Comparison of ENCODE assay signal across 8 cellular contexts in the genomic region with DNA sequence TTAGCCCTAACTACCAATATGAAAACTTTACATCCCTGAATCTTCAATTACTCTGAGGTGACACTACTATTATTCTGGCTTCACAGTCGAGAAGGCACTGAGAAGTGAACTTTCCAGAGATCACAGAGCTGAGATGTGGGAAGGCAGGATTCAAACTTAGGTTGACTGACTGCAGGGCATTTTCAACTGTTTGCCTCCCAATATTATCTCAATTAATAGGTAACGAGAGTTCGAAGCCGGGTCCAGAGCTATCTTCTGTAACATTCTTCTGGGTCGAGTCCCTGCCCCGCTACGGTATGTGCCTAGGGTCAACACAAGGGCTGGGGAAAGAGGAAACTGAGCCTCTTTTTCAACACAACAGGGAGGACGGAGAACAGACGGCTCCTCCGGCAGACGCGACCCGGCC. TPM values are rescaled to one million over a fixed set of nuclear protein-coding genes. Genes with fewer than 3 reads are reported as not detected.
DNase-seq lines count a peak whose midpoint lies in the region; ATAC-seq, FAIRE-seq and TF ChIP-seq lines count a peak whose summit lies in the region.

No MANE protein-coding gene starts in this region.

- no peaks in the 10 kb centered on the region for H3K27me3 ChIP-seq in MG63
- peaks cover 7% of the 10 kb centered on the region for H3K27me3 ChIP-seq in endodermal cell (ENCODE audit: control insufficient read depth, insufficient read depth, low read length, poor library complexity, severe bottlenecking)
- no peaks in the 10 kb centered on the region for H3K27me3 ChIP-seq in pancreas

- DNase-seq in MG63: no peak
- no peak for DNase-seq in endodermal cell
- DNase-seq in pancreas: no peak
- DNase-seq in NCI-H2029 treated with DMSO at 0.1 percent for 48 hours (lab: John Stamatoyannopoulos, UW): no peak
- no peak for DNase-seq in NCI-H187 (lab: John Stamatoyannopoulos, UW)
- no peak for DNase-seq in activated CD8-positive, alpha-beta memory T cell treated with anti-CD3 and anti-CD28 coated beads for 24 hours

- H3K9me3 ChIP-seq in MG63 (no peaks in the 10 kb centered on the region), endodermal cell (ENCODE audit: control insufficient read depth, low read length) (peaks cover 28% of the 10 kb centered on the region), pancreas (no peaks in the 10 kb centered on the region)

- H3K9me3 Mint-ChIP-seq in endodermal cell: peaks cover 20% of the 10 kb centered on the region

- peaks cover 29% of the 10 kb centered on the region for H3K27me3 Mint-ChIP-seq in endodermal cell (ENCODE audit: insufficient read depth)

- peaks cover 8% of the 10 kb centered on the region for H3K36me3 Mint-ChIP-seq in endodermal cell (ENCODE audit: low read depth)

- peak overlapping the region; percentile 99 for H3K27ac Mint-ChIP-seq in endodermal cell

- peaks cover 14% of the 10 kb centered on the region for H3K36me3 ChIP-seq in MG63
- no peaks in the 10 kb centered on the region for H3K36me3 ChIP-seq in endodermal cell (ENCODE audit: control insufficient read depth, insufficient read depth, low read length)
- H3K36me3 ChIP-seq in pancreas: no peaks in the 10 kb centered on the region

- H3K4me3 ChIP-seq in MG63: peak overlapping the region; percentile 99
- peak overlapping the region; percentile 86 for H3K4me3 ChIP-seq in endodermal cell (ENCODE audit: low read length)
- H3K4me3 ChIP-seq in pancreas: peak overlapping the region; percentile 64 to 88 (median 74)

- no peak for FAIRE-seq in pancreas (lab: Jason Lieb, UNC)

- H3K4me1 Mint-ChIP-seq in endodermal cell: peaks cover 8% of the 10 kb centered on the region

- ATAC-seq in GM18517 (IDR thresholded peaks at IDR 0.05; ENCODE audit: unreplicated experiment): peak; percentile 9
- peak; percentile 27 to 47 (median 34) for ATAC-seq in pancreas
- no peak for ATAC-seq in HG03135 (IDR thresholded peaks at IDR 0.05; ENCODE audit: unreplicated experiment)

- 4 to 5% methylated on average over 6 to 13 of the region's 13 CpGs for WGBS in endodermal cell (ENCODE audit: insufficient coverage in 1 of 2, insufficient read length in 1 of 2), 2 experiments
- 0 to 2% methylated on average over 13 of the region's 13 CpGs for WGBS in pancreas, 2 donors

- H3K27ac ChIP-seq in endodermal cell (ENCODE audit: low read depth, low read length) (peak overlapping the region; percentile 99), pancreas (peak overlapping the region; percentile 99 to 100 (median 100))

- intact Hi-C loops in pancreas (cut with DNase I): no loop called here

- peak overlapping the region; percentile 95 for H3K9ac ChIP-seq in endodermal cell (ENCODE audit: extremely low read depth, low read length, poor library complexity, severe bottlenecking)

- H3K4me3 Mint-ChIP-seq in endodermal cell: peak overlapping the region; percentile 88

- no peaks in the 10 kb centered on the region for H3K4me1 ChIP-seq in endodermal cell (ENCODE audit: control insufficient read depth, insufficient read depth, low read length)
- peaks cover 13 to 30% (median 23%) of the 10 kb centered on the region in 3 donors for H3K4me1 ChIP-seq in pancreas

- TF ChIP-seq CTCF in endodermal cell (conservative IDR thresholded peaks at IDR 0.05) (no peak), pancreas (IDR thresholded peaks at IDR 0.05) (no peak)

RNA-seq across cellular contexts. Expression of gene CHMP3, which starts 0.8 kb away (rescaled TPM):
- 52.5 and 69.4 TPM in 2 replicates for total RNA-seq in MG63 (2014; rRNA removed; shearing (Covaris generic); ENCODE audit: low replicate concordance)
- total RNA-seq in endodermal cell: 10 to 100 TPM; 20.5 to 29.3 TPM
- 39.0 TPM for polyA plus RNA-seq in endodermal cell (2013, experiment 1 of 2)
- 37.2 TPM for polyA plus RNA-seq in endodermal cell (2013, experiment 2 of 2)
- 10 to 100 TPM; 62.0 to 87.6 (median 80.9) TPM for total RNA-seq in pancreas
- polyA plus RNA-seq in pancreas: 10 to 100 TPM; 25.7 to 48.7 TPM
